11 cellular contexts compared by ENCODE assay signal in genomic region chr16:50668368-50669008, GRCh38. TPM values are rescaled to one million over a fixed set of nuclear protein-coding genes. Genes with fewer than 3 reads are reported as not detected.
DNase-seq lines count a peak whose midpoint lies in the region; ATAC-seq lines count a peak whose summit lies in the region.
"Had no signal": no experiment of that assay in that cellular context is flagged by ENCODE, and none has a peak within 500 bp of the region (broad histone marks: within the 10 kb centered on the region; RNA-seq: fewer than 3 reads in every experiment).

No MANE protein-coding gene starts in this region.

- no peak for DNase-seq in activated naive CD4-positive, alpha-beta T cell treated with anti-CD3 and anti-CD28 coated beads for 36 hours
- no peak for DNase-seq in activated naive CD4-positive, alpha-beta T cell treated with Interleukin-2 at 50 U/mL for 16 hours
- no peak for DNase-seq in activated CD4-positive, alpha-beta memory T cell treated with anti-CD3 and anti-CD28 coated beads for 36 hours
- DNase-seq in left kidney (ENCODE audit: low read depth, low spot score) (peak; percentile 38), GM03348 (ENCODE audit: low spot score) (no peak), epidermal melanocyte (ENCODE audit: insufficient read length, low spot score) (no peak), ACHN (no peak)
- DNase-seq: NCI-H1436, transverse colon had no signal

- CTCF ChIA-PET in activated naive CD4-positive, alpha-beta T cell treated with anti-CD3 and anti-CD28 coated beads for 36 hours (lab: Charles Lee) = interaction anchor here (0.8 to 24.9 kb wide), 18 partner anchors 12 to 341 kb away, joined by 3 to 532 read pairs (median 4); partner anchors contain the start of genes CYLD and SNX20
- CTCF ChIA-PET in activated CD4-positive, alpha-beta memory T cell treated with anti-CD3 and anti-CD28 coated beads for 36 hours (lab: Charles Lee) = interaction anchor here (0.7 to 20.1 kb wide), 22 partner anchors 11 to 643 kb away, joined by 3 to 430 read pairs (median 8); partner anchors contain the start of genes BRD7, CNEP1R1, CYLD and SNX20

- H3K9me3 Mint-ChIP-seq in activated naive CD4-positive, alpha-beta T cell treated with anti-CD3 and anti-CD28 coated beads for 36 hours = peaks cover 20% of the 10 kb centered on the region
- peaks cover 21% of the 10 kb centered on the region for H3K9me3 Mint-ChIP-seq in activated CD4-positive, alpha-beta memory T cell treated with anti-CD3 and anti-CD28 coated beads for 36 hours
- peaks cover 12% of the 10 kb centered on the region for H3K9me3 Mint-ChIP-seq in stimulated activated memory B cell treated with anti-CD40 and anti-IgM and Interleukin-4, amounts not matched to agents 10 μg/mL and 1 μg/mL and 100 μg/mL, for 72 hours

- H3K4me1 Mint-ChIP-seq in activated naive CD4-positive, alpha-beta T cell treated with anti-CD3 and anti-CD28 coated beads for 36 hours (ENCODE audit: low read depth) = peaks cover 35% of the 10 kb centered on the region
- H3K4me1 Mint-ChIP-seq in activated CD4-positive, alpha-beta memory T cell treated with anti-CD3 and anti-CD28 coated beads for 36 hours (ENCODE audit: low read depth) = peaks cover 48% of the 10 kb centered on the region
- peaks cover 32% of the 10 kb centered on the region for H3K4me1 Mint-ChIP-seq in stimulated activated memory B cell treated with anti-CD40 and anti-IgM and Interleukin-4, amounts not matched to agents 10 μg/mL and 1 μg/mL and 100 μg/mL, for 72 hours

- no peaks in the 10 kb centered on the region for H3K27me3 Mint-ChIP-seq in activated naive CD4-positive, alpha-beta T cell treated with anti-CD3 and anti-CD28 coated beads for 36 hours (ENCODE audit: low read depth)
- H3K27me3 Mint-ChIP-seq in activated CD4-positive, alpha-beta memory T cell treated with anti-CD3 and anti-CD28 coated beads for 36 hours = no peaks in the 10 kb centered on the region
- H3K27me3 Mint-ChIP-seq in stimulated activated memory B cell treated with anti-CD40 and anti-IgM and Interleukin-4, amounts not matched to agents 10 μg/mL and 1 μg/mL and 100 μg/mL, for 72 hours = no peaks in the 10 kb centered on the region

- H3K4me3 Mint-ChIP-seq in activated naive CD4-positive, alpha-beta T cell treated with anti-CD3 and anti-CD28 coated beads for 36 hours = no peak overlapping the region
- H3K4me3 Mint-ChIP-seq in activated CD4-positive, alpha-beta memory T cell treated with anti-CD3 and anti-CD28 coated beads for 36 hours = no peak overlapping the region
- H3K4me3 Mint-ChIP-seq in stimulated activated memory B cell treated with anti-CD40 and anti-IgM and Interleukin-4, amounts not matched to agents 10 μg/mL and 1 μg/mL and 100 μg/mL, for 72 hours = no peak overlapping the region

- ATAC-seq in stimulated activated memory B cell treated with anti-CD40 and anti-IgM and Interleukin-4, amounts not matched to agents 10 μg/mL and 1 μg/mL and 100 μg/mL, for 72 hours = no peak

- in situ Hi-C loops in ACHN (cut with HindIII; ENCODE audit: low pct_ligation_motif_present, low pct_unique_long_range_greater_than_20kb, low sequenced_read_pairs) = no loop called here

- H3K36me3 Mint-ChIP-seq in activated naive CD4-positive, alpha-beta T cell treated with anti-CD3 and anti-CD28 coated beads for 36 hours (ENCODE audit: low read depth) = peaks cover 31% of the 10 kb centered on the region
- peaks cover 25% of the 10 kb centered on the region for H3K36me3 Mint-ChIP-seq in activated CD4-positive, alpha-beta memory T cell treated with anti-CD3 and anti-CD28 coated beads for 36 hours
- H3K36me3 Mint-ChIP-seq in stimulated activated memory B cell treated with anti-CD40 and anti-IgM and Interleukin-4, amounts not matched to agents 10 μg/mL and 1 μg/mL and 100 μg/mL, for 72 hours = peaks cover 46% of the 10 kb centered on the region

- H3K27ac Mint-ChIP-seq in activated naive CD4-positive, alpha-beta T cell treated with anti-CD3 and anti-CD28 coated beads for 36 hours = peak overlapping the region; percentile 94
- peak overlapping the region; percentile 73 for H3K27ac Mint-ChIP-seq in activated CD4-positive, alpha-beta memory T cell treated with anti-CD3 and anti-CD28 coated beads for 36 hours
- H3K27ac Mint-ChIP-seq in stimulated activated memory B cell treated with anti-CD40 and anti-IgM and Interleukin-4, amounts not matched to agents 10 μg/mL and 1 μg/mL and 100 μg/mL, for 72 hours = peak overlapping the region; percentile 85

- POLR2A ChIA-PET in activated CD4-positive, alpha-beta memory T cell treated with anti-CD3 and anti-CD28 coated beads for 36 hours (lab: Charles Lee) = interaction anchor here (0.8 to 4.0 kb wide), 8 partner anchors 10 to 89 kb away, joined by 3 to 17 read pairs (median 5); partner anchors contain the start of genes CYLD and SNX20

- intact Hi-C loops in activated naive CD4-positive, alpha-beta T cell treated with anti-CD3 and anti-CD28 coated beads for 36 hours (cut with micrococcal nuclease) = no loop called here
- intact Hi-C loops in activated CD4-positive, alpha-beta memory T cell treated with anti-CD3 and anti-CD28 coated beads for 36 hours (cut with micrococcal nuclease) = loop anchor here (5.0 kb wide), 5 partner anchors 121 to 456 kb away; partner anchors contain the start of genes ADCY7, BRD7 and NKD1

RNA-seq across cellular contexts. Expression of gene SNX20, which starts 12.6 kb away (rescaled TPM):
- total RNA-seq in activated naive CD4-positive, alpha-beta T cell treated with anti-CD3 and anti-CD28 coated beads for 36 hours = 10 to 100 TPM; 29.6 to 30.3 TPM
- 10 to 100 TPM; 55.4 to 56.9 TPM for total RNA-seq in activated CD4-positive, alpha-beta memory T cell treated with anti-CD3 and anti-CD28 coated beads for 36 hours
- total RNA-seq: osteoblast had no signal

RNA-seq across cellular contexts. Expression of gene NOD2, which starts 24.9 kb away (rescaled TPM):
- 1 to 10 TPM; 1.2 to 1.7 TPM for total RNA-seq in activated naive CD4-positive, alpha-beta T cell treated with anti-CD3 and anti-CD28 coated beads for 36 hours
- total RNA-seq in activated CD4-positive, alpha-beta memory T cell treated with anti-CD3 and anti-CD28 coated beads for 36 hours = 10 to 100 TPM; 17.9 to 18.7 TPM

Comparison
In these comparisons a context has a peak if more than half of its experiments do, and no peak if none do; other contexts are left out.
1. RNA of gene NOD2, which starts 24.9 kb away (total RNA-seq): 17.9 to 18.7 TPM in activated CD4-positive, alpha-beta memory T cell treated with anti-CD3 and anti-CD28 coated beads for 36 hours; 1.2 to 1.7 TPM in activated naive CD4-positive, alpha-beta T cell treated with anti-CD3 and anti-CD28 coated beads for 36 hours; every median in the first group is over 4 times any median in the second.
2. Peak in every context shown above with its lines, with median percentiles within 50 percentile points of each other: H3K27ac Mint-ChIP-seq.